8 cellular contexts compared by ENCODE assay signal in genomic region chr11:26331911-26332571, GRCh38. TPM values are rescaled to one million over a fixed set of nuclear protein-coding genes. Genes with fewer than 3 reads are reported as not detected.
DNase-seq lines count a peak whose midpoint lies in the region; ATAC-seq and TF ChIP-seq lines count a peak whose summit lies in the region.

TSS of gene ANO3 (plus strand) at chr11:26332130. CDS start at chr11:26332276, 146 bp downstream.

- DNase-seq in Calu3 (peak; percentile 88), NCI-H345 (lab: John Stamatoyannopoulos, UW) (peak; percentile 87)
- peak; percentile 25 for DNase-seq in stimulated activated CD8-positive, alpha-beta memory T cell treated with anti-CD3 and anti-CD28 coated beads, Interleukin-4, amount 100 ng/mL, for 48 hours
- DNase-seq in effector CD8-positive, alpha-beta T cell (lab: John Stamatoyannopoulos, UW): no peak

- peaks cover 5% of the 10 kb centered on the region; the same call in 1 of the 2 replicates for H3K27me3 ChIP-seq in iPS-20b (ENCODE audit: insufficient read depth, low read length)

- H3K36me3 Mint-ChIP-seq in Calu3 (ENCODE audit: insufficient read depth, unreplicated experiment): peaks cover 5% of the 10 kb centered on the region
- H3K36me3 Mint-ChIP-seq in brain: no peaks in the 10 kb centered on the region

- H3K4me1 Mint-ChIP-seq in Calu3 (ENCODE audit: low read depth, unreplicated experiment): peaks cover 33% of the 10 kb centered on the region
- H3K4me1 Mint-ChIP-seq in brain: peaks cover 44% of the 10 kb centered on the region

- intact Hi-C loops in Calu3 (cut with micrococcal nuclease; ENCODE audit: unreplicated experiment): no loop called here

- no TSS peak for BruUV-seq in Calu3 (replicated peaks; lab: Mats Ljungman, UMichigan)

- H3K4me3 Mint-ChIP-seq in Calu3 (ENCODE audit: low read depth, unreplicated experiment) (peak within 1 kb of the TSS; percentile 63), brain (peak within 1 kb of the TSS; percentile 80 to 85 (median 84))

- CTCF ChIA-PET in Calu3 (lab: Charles Lee): interaction anchor here (0.7 kb wide), 1 partner anchor 70 kb away, joined by 3 read pairs; no protein-coding TSS in a partner anchor

- H3K9ac ChIP-seq in iPS-20b (ENCODE audit: low read depth, low read length): peak within 1 kb of the TSS; percentile 38; the same call in 1 of the 2 replicates

- peak within 1 kb of the TSS; percentile 11 for H3K27ac Mint-ChIP-seq in Calu3 (ENCODE audit: unreplicated experiment)
- H3K27ac Mint-ChIP-seq in brain: peak within 1 kb of the TSS in 4 of 5 experiments; percentile 16 to 72 (median 44)

- H3K9me3 ChIP-seq in iPS-20b (ENCODE audit: insufficient read depth, low read depth, low read length): no peaks in the 10 kb centered on the region

- H3K27me3 Mint-ChIP-seq in Calu3 (ENCODE audit: unreplicated experiment): no peaks in the 10 kb centered on the region
- peaks cover 26% of the 10 kb centered on the region for H3K27me3 Mint-ChIP-seq in brain

- H3K36me3 ChIP-seq in iPS-20b (ENCODE audit: insufficient read depth, low read depth, low read length): no peaks in the 10 kb centered on the region

- TF ChIP-seq CTCF in Calu3 (IDR thresholded peaks at IDR 0.05; ENCODE audit: unreplicated experiment): peak; percentile 74
- peak; percentile 71 to 87 for TF ChIP-seq CTCF in brain (conservative IDR thresholded peaks at IDR 0.05)

- peak; percentile 91 for ATAC-seq in GM19043 (IDR thresholded peaks at IDR 0.05; ENCODE audit: low read depth, unreplicated experiment)
- peak; percentile 98 for ATAC-seq in HG03135 (IDR thresholded peaks at IDR 0.05; ENCODE audit: unreplicated experiment)

- no peak within 1 kb of the TSS for H3K27ac ChIP-seq in iPS-20b (ENCODE audit: low read length)

- H3K9me3 Mint-ChIP-seq in Calu3 (ENCODE audit: low read depth, unreplicated experiment): no peaks in the 10 kb centered on the region
- H3K9me3 Mint-ChIP-seq in brain: no peaks in the 10 kb centered on the region

- H3K4me3 ChIP-seq in iPS-20b (ENCODE audit: low read length): peak within 1 kb of the TSS; percentile 66

- peaks cover 24% of the 10 kb centered on the region; the same call in 1 of the 2 replicates for H3K4me1 ChIP-seq in iPS-20b (ENCODE audit: insufficient read depth, low read length)

RNA-seq across cellular contexts. Expression of gene ANO3, which starts in this region (rescaled TPM):
- total RNA-seq in Calu3 (2022): not detected in 2 replicates
- 0.81 TPM for polyA plus RNA-seq in brain (ENCODE audit: insufficient read depth, low read depth, low replicate concordance)

Comparison
In these comparisons a context has a peak if more than half of its experiments do, and no peak if none do; other contexts are left out.
1. Peak in DNase-seq in Calu3; RNA of the gene not detected or under 1 TPM.